17 cellular contexts compared by ENCODE assay signal in genomic region chr17:82085931-82086764, GRCh38. TPM values are rescaled to one million over a fixed set of nuclear protein-coding genes. Genes with fewer than 3 reads are reported as not detected.
A peak's percentile ranks its signal among the peaks of the same experiment; 100 is the strongest.
DNase-seq lines count a peak whose midpoint lies in the region; ATAC-seq, FAIRE-seq and TF ChIP-seq lines count a peak whose summit lies in the region.
"Had no signal": no experiment of that assay in that cellular context is flagged by ENCODE, and none has a peak within 500 bp of the region (broad histone marks: within the 10 kb centered on the region; RNA-seq: fewer than 3 reads in every experiment).

No MANE protein-coding gene starts in this region.

- H3K27me3 ChIP-seq in right cardiac atrium (ENCODE audit: control insufficient read depth, insufficient read depth) (no peaks in the 10 kb centered on the region), right atrium auricular region (no peaks in the 10 kb centered on the region), psoas muscle (ENCODE audit: insufficient read depth in 3 of 3, low read length in 2 of 3) (no peaks in the 10 kb centered on the region)
- H3K27me3 ChIP-seq: BE2C had no signal

- ATAC-seq in right cardiac atrium (no peak), left colon (peak; percentile 6), psoas muscle (no peak)

- CTCF ChIA-PET in HEK293 (lab: Yijun Ruan, JAX): interaction anchor here (0.6 kb wide), 1 partner anchor 12 kb away, joined by 3 read pairs; no protein-coding TSS in a partner anchor

- intact Hi-C loops in right cardiac atrium (cut with DNase I): no loop called here
- intact Hi-C loops in left colon (cut with DNase I, micrococcal nuclease): no loop called here
- intact Hi-C loops in psoas muscle (cut with DNase I): no loop called here

- no peak for TF ChIP-seq CTCF in right atrium auricular region (IDR thresholded peaks at IDR 0.05)
- TF ChIP-seq CTCF in HEK293 (tag by site-specific recombination; IDR thresholded peaks at IDR 0.05): no peak
- TF ChIP-seq CTCF in psoas muscle (IDR thresholded peaks at IDR 0.05): no peak
- no peak for TF ChIP-seq CTCF in D721Med (IDR thresholded peaks at IDR 0.05; ENCODE audit: insufficient read depth, missing control alignments)

- POLR2A ChIA-PET in HEK293 (lab: Yijun Ruan, JAX): interaction anchor here (0.8 to 1.5 kb wide), 5 partner anchors 9 to 49 kb away, joined by 3 to 5 read pairs (median 4); partner anchors contain the start of gene DCXR

- H3K4me1 ChIP-seq in right cardiac atrium (ENCODE audit: control insufficient read depth, insufficient read depth, low read length) (no peaks in the 10 kb centered on the region), right atrium auricular region (no peaks in the 10 kb centered on the region), HEK293 (ENCODE audit: control insufficient read depth, insufficient read depth, low read length) (no peaks in the 10 kb centered on the region), psoas muscle (no peaks in the 10 kb centered on the region)
- H3K4me1 ChIP-seq: BE2C, Caco-2 had no signal

- H3K9me3 ChIP-seq in right cardiac atrium (ENCODE audit: control insufficient read depth, low read length) (no peaks in the 10 kb centered on the region), right atrium auricular region (no peaks in the 10 kb centered on the region), HEK293 (ENCODE audit: control insufficient read depth, insufficient read depth, low read depth, low read length) (no peaks in the 10 kb centered on the region), psoas muscle (no peaks in the 10 kb centered on the region)
- H3K9me3 ChIP-seq: BE2C, Caco-2 had no signal

- H3K36me3 ChIP-seq in right atrium auricular region (peaks cover 98% of the 10 kb centered on the region), HEK293 (ENCODE audit: control insufficient read depth in 2 of 2, insufficient read depth in 1 of 2, low read length in 2 of 2) (peaks cover 24 to 100% of the 10 kb centered on the region in 2 experiments; a peak in 2 of 3 replicates), psoas muscle (ENCODE audit: insufficient read depth in 1 of 2, low read depth in 1 of 2) (peaks cover 11 to 100% of the 10 kb centered on the region in 2 donors)

- peak in 2 of 3 donors; percentile 42 to 45 for DNase-seq in right cardiac atrium
- DNase-seq in right atrium auricular region (ENCODE audit: low spot score): no peak
- DNase-seq in left colon: no peak
- DNase-seq in psoas muscle: peak; percentile 11 to 51
- DNase-seq in SW 1271 (lab: John Stamatoyannopoulos, UW): no peak
- DNase-seq in HuH-7 (ENCODE audit: low spot score): no peak
- no peak for DNase-seq in D721Med (ENCODE audit: insufficient read length, low spot score)
- DNase-seq: BE2C; Caco-2; CD8-positive, alpha-beta memory T cell; DMS53; HCEC 1CT had no signal

- FAIRE-seq in D721Med (lab: Jason Lieb, UNC): no peak
- FAIRE-seq: A204.1, GM12891, GM19239 had no signal

- WGBS in right cardiac atrium: 89% methylated on average over 25 of the region's 25 CpGs
- 86 to 92% (median 90%) methylated on average over 25 of the region's 25 CpGs for WGBS in psoas muscle, 3 donors

- no peak overlapping the region for H3K27ac ChIP-seq in right cardiac atrium (ENCODE audit: low read length)
- H3K27ac ChIP-seq in right atrium auricular region: no peak overlapping the region
- H3K27ac ChIP-seq in HEK293 (ENCODE audit: extremely low read depth, low read depth, low read length): peak overlapping the region; percentile 37; the same call in 1 of the 2 replicates
- H3K27ac ChIP-seq in psoas muscle: no peak overlapping the region
- H3K27ac ChIP-seq: KMS-11 had no signal

- H3K4me3 ChIP-seq in right cardiac atrium (ENCODE audit: low read length) (no peak overlapping the region), right atrium auricular region (no peak overlapping the region), HEK293 (ENCODE audit: low read depth, low read length) (no peak overlapping the region), psoas muscle (no peak overlapping the region)

TF ChIP-seq in HEK293, 187 proteins besides CTCF, POLR2A, EP300 and RAD21:
- TF ChIP-seq ZIC2 (tag by site-specific recombination; IDR thresholded peaks at IDR 0.05): peak; percentile 36; the same call in 1 of the 2 replicates
- TF ChIP-seq, protein P1, sequence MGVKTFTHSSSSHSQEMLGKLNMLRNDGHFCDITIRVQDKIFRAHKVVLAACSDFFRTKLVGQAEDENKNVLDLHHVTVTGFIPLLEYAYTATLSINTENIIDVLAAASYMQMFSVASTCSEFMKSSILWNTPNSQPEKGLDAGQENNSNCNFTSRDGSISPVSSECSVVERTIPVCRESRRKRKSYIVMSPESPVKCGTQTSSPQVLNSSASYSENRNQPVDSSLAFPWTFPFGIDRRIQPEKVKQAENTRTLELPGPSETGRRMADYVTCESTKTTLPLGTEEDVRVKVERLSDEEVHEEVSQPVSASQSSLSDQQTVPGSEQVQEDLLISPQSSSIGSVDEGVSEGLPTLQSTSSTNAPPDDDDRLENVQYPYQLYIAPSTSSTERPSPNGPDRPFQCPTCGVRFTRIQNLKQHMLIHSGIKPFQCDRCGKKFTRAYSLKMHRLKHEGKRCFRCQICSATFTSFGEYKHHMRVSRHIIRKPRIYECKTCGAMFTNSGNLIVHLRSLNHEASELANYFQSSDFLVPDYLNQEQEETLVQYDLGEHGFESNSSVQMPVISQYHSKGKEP (tag by site-specific recombination; IDR thresholded peaks at IDR 0.05): no peak

RNA-seq across cellular contexts. Expression of gene FASN, which starts 11.9 kb away (rescaled TPM):
- total RNA-seq in right cardiac atrium (10 to 100 TPM; 14.3 to 71.8 (median 23.4) TPM), right atrium auricular region (10 to 100 TPM; 13.8 to 46.4 TPM), left colon (100 to 1,000 TPM in 1 of 2 donors, 10 to 100 TPM in 1; 89.0 to 171 TPM), psoas muscle (10 to 100 TPM; 17.2 to 37.3 (median 23.4) TPM)
- polyA plus RNA-seq in right cardiac atrium (86.3 TPM), psoas muscle (10 to 100 TPM in 2 of 3 donors, 1 to 10 TPM in 1; 8.9 to 26.5 (median 12.0) TPM)

RNA-seq across cellular contexts. Expression of gene DUS1L, which starts 20.5 kb away (rescaled TPM):
- 10 to 100 TPM; 51.3 to 63.1 (median 58.4) TPM for total RNA-seq in right cardiac atrium
- polyA plus RNA-seq in right cardiac atrium: 82.1 TPM
- total RNA-seq in right atrium auricular region: 10 to 100 TPM; 33.3 to 45.7 TPM
- 100 to 1,000 TPM; 127 to 146 TPM for total RNA-seq in left colon
- 100 to 1,000 TPM in 3 of 4 donors, 10 to 100 TPM in 1; 72.6 to 136 (median 104) TPM for total RNA-seq in psoas muscle
- 100 to 1,000 TPM; 117 to 170 (median 133) TPM for polyA plus RNA-seq in psoas muscle

RNA-seq across cellular contexts. Expression of gene GPS1, which starts 34.5 kb away (rescaled TPM):
- total RNA-seq in right cardiac atrium: 10 to 100 TPM; 87.1 to 93.7 (median 90.6) TPM
- 75.1 TPM for polyA plus RNA-seq in right cardiac atrium
- 10 to 100 TPM; 79.5 to 90.8 TPM for total RNA-seq in right atrium auricular region
- total RNA-seq in left colon: 10 to 100 TPM; 80.7 to 87.4 TPM
- total RNA-seq in psoas muscle: 100 to 1,000 TPM in 2 of 4 donors, 10 to 100 TPM in 2; 89.8 to 112 (median 97.7) TPM
- 100 to 1,000 TPM in 2 of 3 donors, 10 to 100 TPM in 1; 87.1 to 114 (median 104) TPM for polyA plus RNA-seq in psoas muscle

RNA-seq across cellular contexts. Expression of gene RFNG, which starts 34.5 kb away (rescaled TPM):
- 10 to 100 TPM; 19.0 to 25.1 (median 20.2) TPM for total RNA-seq in right cardiac atrium
- polyA plus RNA-seq in right cardiac atrium: 25.4 TPM
- total RNA-seq in right atrium auricular region: 10 to 100 TPM; 21.4 to 25.3 TPM
- 10 to 100 TPM; 31.5 to 32.3 TPM for total RNA-seq in left colon
- total RNA-seq in psoas muscle: 10 to 100 TPM; 27.1 to 37.3 (median 29.3) TPM
- polyA plus RNA-seq in psoas muscle: 10 to 100 TPM; 31.0 to 40.7 (median 37.3) TPM

RNA-seq across cellular contexts. Expression of gene DCXR, which starts 48.7 kb away (rescaled TPM):
- total RNA-seq in right cardiac atrium (100 to 1,000 TPM; 127 to 181 (median 168) TPM), right atrium auricular region (100 to 1,000 TPM; 169 to 213 TPM), left colon (100 to 1,000 TPM; 111 to 137 TPM), psoas muscle (100 to 1,000 TPM; 111 to 216 (median 155) TPM)
- polyA plus RNA-seq in right cardiac atrium (196 TPM), psoas muscle (100 to 1,000 TPM; 117 to 158 (median 147) TPM)

Comparison
In these comparisons a context has a peak if more than half of its experiments do, and no peak if none do; other contexts are left out.
1. DNase-seq: peak in right cardiac atrium (2 of 3) and psoas muscle (2 of 2); none in right atrium auricular region (single experiment), left colon (0 of 2), SW 1271 (0 of 2), HuH-7 (single experiment) and D721Med (single experiment).